ENCODE assay signal across 8 cellular contexts in the genomic region with DNA sequence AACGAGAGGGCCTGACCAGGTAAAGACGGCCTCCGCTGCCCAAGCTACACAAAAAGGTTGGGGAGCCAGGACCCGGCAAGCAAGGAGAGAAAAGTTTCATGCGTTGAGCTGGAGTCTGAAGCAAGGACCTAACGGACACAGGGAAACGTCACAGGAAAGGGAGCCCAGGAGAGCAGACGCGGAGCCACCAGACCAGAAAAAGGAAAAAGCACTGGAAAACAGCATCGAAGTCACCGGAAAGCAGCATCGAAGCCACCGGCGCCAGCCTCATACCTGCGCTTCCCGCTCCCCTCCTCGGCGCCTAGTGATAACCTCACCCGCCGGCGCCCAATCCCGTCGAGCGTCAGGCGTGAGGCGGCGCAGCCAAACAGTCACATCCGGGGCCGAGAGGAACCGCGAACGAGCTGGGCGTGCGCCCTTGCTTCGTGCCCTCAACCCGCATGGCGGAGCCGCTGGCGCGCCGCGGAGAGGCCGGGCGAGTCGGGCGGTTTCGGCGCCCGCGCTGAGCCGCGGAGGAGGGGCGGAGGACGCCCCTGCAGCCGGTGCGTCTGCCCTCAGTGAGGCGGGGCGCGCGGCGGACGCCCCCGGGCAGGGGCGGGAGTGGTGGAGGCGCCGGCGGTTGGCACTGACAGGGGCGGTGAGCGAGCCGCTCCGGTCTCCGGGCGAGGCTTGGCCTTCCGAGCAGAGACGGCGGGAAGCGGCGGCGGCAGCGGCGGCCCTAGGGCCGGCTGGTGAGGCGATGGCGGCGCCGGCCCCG. TPM values are rescaled to one million over a fixed set of nuclear protein-coding genes. Genes with fewer than 3 reads are reported as not detected.
DNase-seq lines count a peak whose midpoint lies in the region; ATAC-seq, FAIRE-seq and TF ChIP-seq lines count a peak whose summit lies in the region.

A gene with protein sequence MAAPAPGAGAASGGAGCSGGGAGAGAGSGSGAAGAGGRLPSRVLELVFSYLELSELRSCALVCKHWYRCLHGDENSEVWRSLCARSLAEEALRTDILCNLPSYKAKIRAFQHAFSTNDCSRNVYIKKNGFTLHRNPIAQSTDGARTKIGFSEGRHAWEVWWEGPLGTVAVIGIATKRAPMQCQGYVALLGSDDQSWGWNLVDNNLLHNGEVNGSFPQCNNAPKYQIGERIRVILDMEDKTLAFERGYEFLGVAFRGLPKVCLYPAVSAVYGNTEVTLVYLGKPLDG (plus strand): TSS at position 415 of the 757 bp plus-strand sequence. CDS start 325 bp downstream, at position 740.
WDR53 (minus strand) TSS at position 309 of the 757 bp plus-strand sequence. CDS start 7,079 bp downstream, outside the sequence.

- CTCF ChIA-PET in WTC11 (lab: Charles Lee) = interaction anchor here (0.6 to 2.4 kb wide), 6 partner anchors 40 to 373 kb away, joined by 3 to 15 read pairs (median 4); partner anchors contain the start of genes NCBP2 and SENP5

- no peaks in the 10 kb centered on the region for H3K36me3 Mint-ChIP-seq in WTC11

- H3K27ac ChIP-seq in small intestine (ENCODE audit: low read depth in 1 of 2, low read length in 1 of 2) = peak within 1 kb of the TSS; percentile 80 to 95

- DNase-seq in AG09309 (ENCODE audit: low read depth) (peak; percentile 68), NCI-H226 (peak; percentile 98), WTC11 (ENCODE audit: low spot score) (peak; percentile 96), bronchial epithelial cell (ENCODE audit: low read depth) (peak; percentile 90), iPS-NIHi11 (ENCODE audit: low spot score) (peak; percentile 99), small intestine (peak; percentile 96)

- POLR2A ChIA-PET in WTC11 (lab: Charles Lee) = interaction anchor here (0.5 to 1.9 kb wide), 8 partner anchors 40 to 419 kb away, joined by 3 to 8 read pairs (median 3); partner anchors contain the start of genes CEP19, PAK2, PIGX and SENP5

- no peaks in the 10 kb centered on the region for H3K27me3 ChIP-seq in bronchial epithelial cell (ENCODE audit: control insufficient read depth, insufficient read depth, low read length)
- H3K27me3 ChIP-seq in small intestine (ENCODE audit: control insufficient read depth in 2 of 2, insufficient read depth in 2 of 2, low read length in 2 of 2) = no peaks in the 10 kb centered on the region

- H3K36me3 ChIP-seq in bronchial epithelial cell (ENCODE audit: control insufficient read depth, insufficient read depth, low read length) = no peaks in the 10 kb centered on the region
- no peaks in the 10 kb centered on the region for H3K36me3 ChIP-seq in small intestine (ENCODE audit: control insufficient read depth in 2 of 2, insufficient read depth in 2 of 2, low read length in 2 of 2)

- H3K27ac Mint-ChIP-seq in WTC11 = peak within 1 kb of the TSS; percentile 98

- peaks cover 2 to 4% of the 10 kb centered on the region in 2 donors for H3K4me1 ChIP-seq in small intestine (ENCODE audit: control insufficient read depth in 2 of 2, insufficient read depth in 1 of 2, low read depth in 1 of 2, low read length in 1 of 2)

- ATAC-seq in GM19023 (IDR thresholded peaks at IDR 0.05; ENCODE audit: unreplicated experiment) = peak; percentile 94
- ATAC-seq in HG03196 (IDR thresholded peaks at IDR 0.05; ENCODE audit: unreplicated experiment) = peak; percentile 92
- ATAC-seq in WTC11 = peak; percentile 94

- H3K27me3 Mint-ChIP-seq in WTC11 (ENCODE audit: low read depth) = no peaks in the 10 kb centered on the region

- H3K4me3 Mint-ChIP-seq in WTC11 = peak within 1 kb of the TSS; percentile 99

- FAIRE-seq in bronchial epithelial cell (lab: Jason Lieb, UNC) (no peak), small intestine (lab: Jason Lieb, UNC) (no peak)

- H3K9me3 ChIP-seq in small intestine (ENCODE audit: control insufficient read depth, low read depth) = no peaks in the 10 kb centered on the region

- H3K4me3 ChIP-seq in AG09309 (ENCODE audit: control insufficient read depth, low read depth, low read length) (peak within 1 kb of the TSS; percentile 87), bronchial epithelial cell (ENCODE audit: low read depth, low read length) (peak within 1 kb of the TSS; percentile 89), small intestine (ENCODE audit: low read depth in 1 of 2, low read length in 2 of 2) (peak within 1 kb of the TSS; percentile 84 to 92)

- 0% methylated on average over 60 to 87 of the region's 87 CpGs for whole genome bisulfite sequencing in small intestine, 3 donors

- H3K9me3 Mint-ChIP-seq in WTC11 = no peaks in the 10 kb centered on the region

- TF ChIP-seq CTCF in AG09309 (IDR thresholded peaks at IDR 0.05; ENCODE audit: control insufficient read depth, insufficient read depth, low read depth, low read length, missing control alignments) (no peak), WTC11 (IDR thresholded peaks at IDR 0.05) (no peak), bronchial epithelial cell (IDR thresholded peaks at IDR 0.05; ENCODE audit: insufficient read depth, low read length, severe bottlenecking) (no peak)

- peaks cover 15% of the 10 kb centered on the region for H3K4me1 Mint-ChIP-seq in WTC11

TF ChIP-seq in WTC11, 78 proteins besides CTCF, POLR2A, EP300 and RAD21 (continues in another document):
- TF ChIP-seq PREB (CRISPR knock-in tag; IDR thresholded peaks at IDR 0.05; ENCODE audit: borderline replicate concordance) (no peak), MYBL2 (CRISPR knock-in tag; IDR thresholded peaks at IDR 0.05) (peak; percentile 87; the same call in 1 of the 2 replicates), ESRRA (CRISPR knock-in tag; IDR thresholded peaks at IDR 0.05; ENCODE audit: borderline replicate concordance) (peak; percentile 49; the same call in 1 of the 2 replicates), ERG (CRISPR knock-in tag; IDR thresholded peaks at IDR 0.05) (no peak), RELA (CRISPR knock-in tag; IDR thresholded peaks at IDR 0.05; ENCODE audit: borderline replicate concordance) (peak; percentile 70; the same call in 1 of the 2 replicates), ZNF512 (CRISPR knock-in tag; IDR thresholded peaks at IDR 0.05; ENCODE audit: borderline replicate concordance) (no peak), RORB (CRISPR knock-in tag; IDR thresholded peaks at IDR 0.05) (no peak)
- TF ChIP-seq, protein P1, sequence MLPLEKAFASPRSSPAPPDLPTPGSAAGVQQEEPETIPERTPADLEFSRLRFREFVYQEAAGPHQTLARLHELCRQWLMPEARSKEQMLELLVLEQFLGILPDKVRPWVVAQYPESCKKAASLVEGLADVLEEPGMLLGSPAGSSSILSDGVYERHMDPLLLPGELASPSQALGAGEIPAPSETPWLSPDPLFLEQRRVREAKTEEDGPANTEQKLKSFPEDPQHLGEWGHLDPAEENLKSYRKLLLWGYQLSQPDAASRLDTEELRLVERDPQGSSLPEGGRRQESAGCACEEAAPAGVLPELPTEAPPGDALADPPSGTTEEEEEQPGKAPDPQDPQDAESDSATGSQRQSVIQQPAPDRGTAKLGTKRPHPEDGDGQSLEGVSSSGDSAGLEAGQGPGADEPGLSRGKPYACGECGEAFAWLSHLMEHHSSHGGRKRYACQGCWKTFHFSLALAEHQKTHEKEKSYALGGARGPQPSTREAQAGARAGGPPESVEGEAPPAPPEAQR (CRISPR knock-in tag; IDR thresholded peaks at IDR 0.05) = no peak
- TF ChIP-seq, protein P2, sequence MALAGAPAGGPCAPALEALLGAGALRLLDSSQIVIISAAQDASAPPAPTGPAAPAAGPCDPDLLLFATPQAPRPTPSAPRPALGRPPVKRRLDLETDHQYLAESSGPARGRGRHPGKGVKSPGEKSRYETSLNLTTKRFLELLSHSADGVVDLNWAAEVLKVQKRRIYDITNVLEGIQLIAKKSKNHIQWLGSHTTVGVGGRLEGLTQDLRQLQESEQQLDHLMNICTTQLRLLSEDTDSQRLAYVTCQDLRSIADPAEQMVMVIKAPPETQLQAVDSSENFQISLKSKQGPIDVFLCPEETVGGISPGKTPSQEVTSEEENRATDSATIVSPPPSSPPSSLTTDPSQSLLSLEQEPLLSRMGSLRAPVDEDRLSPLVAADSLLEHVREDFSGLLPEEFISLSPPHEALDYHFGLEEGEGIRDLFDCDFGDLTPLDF (CRISPR knock-in tag; IDR thresholded peaks at IDR 0.05) = 0 out of 2 replicates have a peak, but pooled peaks have one; percentile 42

RNA-seq across cellular contexts. Expression of the first gene that starts in this region (rescaled TPM):
- total RNA-seq in WTC11 (2021) (15.0 to 16.1 TPM (median 15.4 TPM) in 3 replicates), bronchial epithelial cell (26.6 and 27.5 TPM in 2 replicates)
- polyA plus RNA-seq in small intestine = 1 to 10 TPM; 3.2 to 8.3 (median 4.9) TPM

RNA-seq across cellular contexts. Expression of gene WDR53, which starts in this region (rescaled TPM):
- total RNA-seq in WTC11 (2021) (20.0 to 21.4 TPM (median 21.1 TPM) in 3 replicates), bronchial epithelial cell (9.5 and 14.6 TPM in 2 replicates)
- polyA plus RNA-seq in small intestine = 1 to 10 TPM; 5.4 to 8.9 (median 7.3) TPM

Comparison
In these comparisons a context has a peak if more than half of its experiments do, and no peak if none do; other contexts are left out.
1. Peak in every context shown above with its lines: DNase-seq, ATAC-seq, H3K4me3 ChIP-seq and H3K27ac ChIP-seq.